Comparison of ENCODE assay signal across 8 cellular contexts in genomic region chr3:152281032-152281713, GRCh38. TPM values are rescaled to one million over a fixed set of nuclear protein-coding genes. Genes with fewer than 3 reads are reported as not detected.
DNase-seq lines count a peak whose midpoint lies in the region; ATAC-seq, FAIRE-seq and TF ChIP-seq lines count a peak whose summit lies in the region.

No MANE protein-coding gene starts in this region.

- ATAC-seq in GM19035 (IDR thresholded peaks at IDR 0.05; ENCODE audit: unreplicated experiment) = peak; percentile 70
- ATAC-seq in HG02885 (IDR thresholded peaks at IDR 0.05; ENCODE audit: poor library complexity, unreplicated experiment) = peak; percentile 77
- peak; percentile 25 to 36 (median 26) for ATAC-seq in psoas muscle

- H3K4me1 Mint-ChIP-seq in activated T-helper 1 cell treated with anti-CD3 and anti-CD28 coated beads, Interleukin-12 subunit alpha, Interleukin-12 subunit beta, Interleukin-2, Interleukin-4 antibody, amounts not matched to agents 30 ng/mL and 10 ng/mL and 1 ng/mL, durations not matched to agents 14 hours and 24 hours and 36 hours (ENCODE audit: low read depth) = peaks cover 86% of the 10 kb centered on the region

- no peaks in the 10 kb centered on the region for H3K9me3 ChIP-seq in psoas muscle

- H3K9me3 Mint-ChIP-seq in activated T-helper 1 cell treated with anti-CD3 and anti-CD28 coated beads, Interleukin-12 subunit alpha, Interleukin-12 subunit beta, Interleukin-2, Interleukin-4 antibody, amounts not matched to agents 30 ng/mL and 10 ng/mL and 1 ng/mL, durations not matched to agents 14 hours and 24 hours and 36 hours = no peaks in the 10 kb centered on the region

- WGBS in psoas muscle, 3 donors = 22 to 38% (median 28%) methylated on average over 4 of the region's 4 CpGs

- intact Hi-C loops in activated T-helper 1 cell treated with anti-CD3 and anti-CD28 coated beads, Interleukin-12 subunit alpha, Interleukin-12 subunit beta, Interleukin-2, Interleukin-4 antibody, amounts not matched to agents 30 ng/mL and 10 ng/mL and 1 ng/mL, durations not matched to agents 14 hours and 24 hours and 36 hours (cut with micrococcal nuclease) = loop anchor here (1.0 kb wide), 1 partner anchor 21 kb away; no protein-coding TSS in a partner anchor
- intact Hi-C loops in psoas muscle (cut with DNase I) = no loop called here

- no peak for DNase-seq in activated T-helper 1 cell treated with anti-CD3 and anti-CD28 coated beads, Interleukin-12 subunit alpha, Interleukin-12 subunit beta, Interleukin-2, Interleukin-4 antibody, amounts not matched to agents 30 ng/mL and 10 ng/mL and 1 ng/mL, durations not matched to agents 14 hours and 24 hours and 36 hours (ENCODE audit: low spot score)
- DNase-seq in psoas muscle = no peak
- no peak for DNase-seq in urothelium cell line (ENCODE audit: low spot score)
- DNase-seq in cortex of kidney (lab: John Stamatoyannopoulos, UW) = no peak
- no peak for DNase-seq in DMS79 treated with DMSO at 0.1 percent for 48 hours (lab: John Stamatoyannopoulos, UW)
- DNase-seq in central memory CD4-positive, alpha-beta T cell = no peak

- H3K4me1 ChIP-seq in psoas muscle = peaks cover 73% of the 10 kb centered on the region

- TF ChIP-seq CTCF in psoas muscle (IDR thresholded peaks at IDR 0.05) = no peak

- no peaks in the 10 kb centered on the region for H3K27me3 ChIP-seq in psoas muscle (ENCODE audit: insufficient read depth in 3 of 3, low read length in 2 of 3)

- H3K27me3 Mint-ChIP-seq in activated T-helper 1 cell treated with anti-CD3 and anti-CD28 coated beads, Interleukin-12 subunit alpha, Interleukin-12 subunit beta, Interleukin-2, Interleukin-4 antibody, amounts not matched to agents 30 ng/mL and 10 ng/mL and 1 ng/mL, durations not matched to agents 14 hours and 24 hours and 36 hours (ENCODE audit: insufficient read depth) = no peaks in the 10 kb centered on the region

- H3K36me3 ChIP-seq in psoas muscle (ENCODE audit: insufficient read depth in 1 of 2, low read depth in 1 of 2) = no peaks in the 10 kb centered on the region

- peak overlapping the region; percentile 99 for H3K27ac ChIP-seq in psoas muscle

- H3K4me3 Mint-ChIP-seq in activated T-helper 1 cell treated with anti-CD3 and anti-CD28 coated beads, Interleukin-12 subunit alpha, Interleukin-12 subunit beta, Interleukin-2, Interleukin-4 antibody, amounts not matched to agents 30 ng/mL and 10 ng/mL and 1 ng/mL, durations not matched to agents 14 hours and 24 hours and 36 hours = peak overlapping the region; percentile 64

- FAIRE-seq in urothelium cell line (lab: Jason Lieb, UNC) = no peak

- peak overlapping the region; percentile 91 for H3K4me3 ChIP-seq in psoas muscle

- H3K27ac Mint-ChIP-seq in activated T-helper 1 cell treated with anti-CD3 and anti-CD28 coated beads, Interleukin-12 subunit alpha, Interleukin-12 subunit beta, Interleukin-2, Interleukin-4 antibody, amounts not matched to agents 30 ng/mL and 10 ng/mL and 1 ng/mL, durations not matched to agents 14 hours and 24 hours and 36 hours = peak overlapping the region; percentile 87

- H3K36me3 Mint-ChIP-seq in activated T-helper 1 cell treated with anti-CD3 and anti-CD28 coated beads, Interleukin-12 subunit alpha, Interleukin-12 subunit beta, Interleukin-2, Interleukin-4 antibody, amounts not matched to agents 30 ng/mL and 10 ng/mL and 1 ng/mL, durations not matched to agents 14 hours and 24 hours and 36 hours (ENCODE audit: low read depth) = peaks cover 25% of the 10 kb centered on the region

RNA-seq across cellular contexts. Expression of gene MBNL1, which starts 12.4 kb away (rescaled TPM):
- total RNA-seq in activated T-helper 1 cell treated with anti-CD3 and anti-CD28 coated beads, Interleukin-12 subunit alpha, Interleukin-12 subunit beta, Interleukin-2, Interleukin-4 antibody, amounts not matched to agents 30 ng/mL and 10 ng/mL and 1 ng/mL, durations not matched to agents 14 hours and 24 hours and 36 hours = 295 and 308 TPM in 2 replicates
- total RNA-seq in psoas muscle = 100 to 1,000 TPM; 179 to 281 (median 242) TPM
- 100 to 1,000 TPM in 2 of 3 donors, 10 to 100 TPM in 1; 27.4 to 168 (median 108) TPM for polyA plus RNA-seq in psoas muscle

Comparison
In these comparisons a context has a peak if more than half of its experiments do, and no peak if none do; other contexts are left out.
1. ATAC-seq: peak in every context shown above with its lines; median percentile 77 in HG02885; 70 in GM19035; 26 in psoas muscle.